ENCODE assay signal across 27 cellular contexts in genomic region chr19:15399234-15399515, GRCh38.
"Had no signal": no experiment of that assay in that cellular context is flagged by ENCODE, and none has a peak within 500 bp of the region (broad histone marks: within the 10 kb centered on the region; RNA-seq: fewer than 3 reads in every experiment).

No MANE protein-coding gene starts in this region.

- H3K27me3 ChIP-seq: brain microvascular endothelial cell, SJCRH30 had no signal

- ATAC-seq: activated CD8-positive, alpha-beta T cell treated with anti-CD3 and anti-CD28 coated beads for 36 hours; activated T-cell treated with anti-CD3 and anti-CD28 coated beads, Interleukin-2, amount 50 U/mL, for 72 hours; activated T-helper 17 cell treated with anti-CD3 and anti-CD28 coated beads, Interleukin-2, amount 50 U/mL, for 72 hours; Panc1 had no signal

- H3K9me3 Mint-ChIP-seq: activated CD4-positive, alpha-beta T cell treated with anti-CD3 and anti-CD28 coated beads, Interleukin-2, amount 10 ng/mL, durations not matched to agents 24 days and 14 days; activated CD8-positive, alpha-beta T cell treated with anti-CD3 and anti-CD28 coated beads for 36 hours; activated naive CD8-positive, alpha-beta T cell treated with anti-CD3 and anti-CD28 coated beads for 36 hours; activated T-cell treated with anti-CD3 and anti-CD28 coated beads, Interleukin-2, amount 50 U/mL, for 72 hours; activated T-helper 17 cell treated with anti-CD3 and anti-CD28 coated beads, Interleukin-2, amount 50 U/mL, for 72 hours; T-helper 1 cell treated with Interleukin-12 subunit alpha and Interleukin-12 subunit beta and Interleukin-4 antibody, amounts not matched to agents 30 μg/mL and 1 μg/mL, for 36 hours; T-helper 2 cell treated with Interferon-gamma antibody and Interleukin-4, amounts not matched to agents 5 μg/mL and 100 μg/mL, for 36 hours had no signal

- H3K4me3 Mint-ChIP-seq: activated CD4-positive, alpha-beta T cell treated with anti-CD3 and anti-CD28 coated beads, Interleukin-2, amount 10 ng/mL, durations not matched to agents 24 days and 14 days; activated CD8-positive, alpha-beta T cell treated with anti-CD3 and anti-CD28 coated beads for 36 hours; activated naive CD8-positive, alpha-beta T cell treated with anti-CD3 and anti-CD28 coated beads for 36 hours; activated T-cell treated with anti-CD3 and anti-CD28 coated beads, Interleukin-2, amount 50 U/mL, for 72 hours; activated T-helper 17 cell treated with anti-CD3 and anti-CD28 coated beads, Interleukin-2, amount 50 U/mL, for 72 hours; T-helper 1 cell treated with Interleukin-12 subunit alpha and Interleukin-12 subunit beta and Interleukin-4 antibody, amounts not matched to agents 30 μg/mL and 1 μg/mL, for 36 hours; T-helper 2 cell treated with Interferon-gamma antibody and Interleukin-4, amounts not matched to agents 5 μg/mL and 100 μg/mL, for 36 hours had no signal

- DNase-seq: activated CD4-positive, alpha-beta T cell treated with anti-CD3 and anti-CD28 coated beads, Interleukin-2, amount 10 ng/mL, durations not matched to agents 24 days and 14 days; activated CD4-positive, alpha-beta T cell treated with anti-CD3 and anti-CD28 coated beads, Interleukin-2, amount 50 U/mL, for 4 hours; activated CD8-positive, alpha-beta T cell treated with anti-CD3 and anti-CD28 coated beads for 36 hours; activated effector memory CD4-positive, alpha-beta T cell treated with anti-CD3 and anti-CD28 coated beads, Interleukin-2, amount 50 U/mL, for 16 hours; activated naive CD4-positive, alpha-beta T cell; activated naive CD4-positive, alpha-beta T cell treated with anti-CD3 and anti-CD28 coated beads, Interleukin-2, amount 50 U/mL, for 16 hours; activated naive CD8-positive, alpha-beta T cell treated with anti-CD3 and anti-CD28 coated beads for 36 hours; activated T-cell treated with anti-CD3 and anti-CD28 coated beads, Interleukin-2, amount 50 U/mL, for 1 hour; activated T-cell treated with anti-CD3 and anti-CD28 coated beads, Interleukin-2, amount 50 U/mL, for 72 hours; amniotic stem cell; brain microvascular endothelial cell; central memory CD4-positive, alpha-beta T cell; MM.1S; MV-4-11; NCI-H1092; NCI-H1436 treated with DMSO at 0.1 percent for 48 hours; NCI-H1694 treated with DMSO at 0.1 percent for 48 hours; NCI-H2029; NCI-H345; NCI-H524 treated with DMSO at 0.1 percent for 48 hours; SHP77; SJCRH30 had no signal

- H3K9me3 ChIP-seq: SJCRH30 had no signal

- H3K27ac Mint-ChIP-seq: activated CD4-positive, alpha-beta T cell treated with anti-CD3 and anti-CD28 coated beads, Interleukin-2, amount 10 ng/mL, durations not matched to agents 24 days and 14 days; activated CD8-positive, alpha-beta T cell treated with anti-CD3 and anti-CD28 coated beads for 36 hours; activated naive CD8-positive, alpha-beta T cell treated with anti-CD3 and anti-CD28 coated beads for 36 hours; activated T-cell treated with anti-CD3 and anti-CD28 coated beads, Interleukin-2, amount 50 U/mL, for 72 hours; activated T-helper 17 cell treated with anti-CD3 and anti-CD28 coated beads, Interleukin-2, amount 50 U/mL, for 72 hours; T-helper 1 cell treated with Interleukin-12 subunit alpha and Interleukin-12 subunit beta and Interleukin-4 antibody, amounts not matched to agents 30 μg/mL and 1 μg/mL, for 36 hours; T-helper 2 cell treated with Interferon-gamma antibody and Interleukin-4, amounts not matched to agents 5 μg/mL and 100 μg/mL, for 36 hours had no signal

- H3K27ac ChIP-seq: brain microvascular endothelial cell, SJCRH30, SK-N-MC had no signal

- H3K4me3 ChIP-seq: SJCRH30, SK-N-MC had no signal

- H3K4me1 Mint-ChIP-seq: activated CD4-positive, alpha-beta T cell treated with anti-CD3 and anti-CD28 coated beads, Interleukin-2, amount 10 ng/mL, durations not matched to agents 24 days and 14 days; activated naive CD8-positive, alpha-beta T cell treated with anti-CD3 and anti-CD28 coated beads for 36 hours had no signal

- H3K4me1 ChIP-seq: SJCRH30 had no signal

- H3K27me3 Mint-ChIP-seq: activated CD4-positive, alpha-beta T cell treated with anti-CD3 and anti-CD28 coated beads, Interleukin-2, amount 10 ng/mL, durations not matched to agents 24 days and 14 days; activated CD8-positive, alpha-beta T cell treated with anti-CD3 and anti-CD28 coated beads for 36 hours; activated naive CD8-positive, alpha-beta T cell treated with anti-CD3 and anti-CD28 coated beads for 36 hours; activated T-helper 17 cell treated with anti-CD3 and anti-CD28 coated beads, Interleukin-2, amount 50 U/mL, for 72 hours had no signal
